9 cellular contexts compared by ENCODE assay signal in the genomic region with DNA sequence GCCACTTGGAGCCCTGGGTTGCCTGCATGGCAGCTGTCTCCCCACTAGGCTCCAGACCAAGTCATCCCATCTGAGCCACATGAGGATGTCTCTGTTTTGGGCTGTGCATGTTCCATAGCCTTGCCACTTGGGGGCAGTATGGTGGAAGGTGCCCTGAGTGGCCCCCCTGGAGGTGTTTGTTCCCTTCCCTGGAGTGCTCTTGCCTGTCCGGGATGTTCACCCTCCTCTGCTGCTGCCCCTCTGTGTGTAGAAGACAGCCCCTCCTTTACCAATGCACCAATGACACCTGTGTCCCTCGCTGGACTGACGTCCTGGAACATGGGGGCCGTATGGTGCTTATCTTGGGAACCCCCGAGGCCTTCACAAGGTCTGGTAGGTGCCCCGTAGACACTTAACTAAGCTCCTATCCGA.
DNase-seq lines count a peak whose midpoint lies in the region; ATAC-seq and TF ChIP-seq lines count a peak whose summit lies in the region.
"Had no signal": no experiment of that assay in that cellular context is flagged by ENCODE, and none has a peak within 500 bp of the region (broad histone marks: within the 10 kb centered on the region; RNA-seq: fewer than 3 reads in every experiment).

No MANE protein-coding gene starts in this region.

- H3K4me3 ChIP-seq in astrocyte of the cerebellum (ENCODE audit: low read depth, low read length) (no peak overlapping the region), psoas muscle (no peak overlapping the region)

- 75 to 92% (median 83%) methylated on average over 7 of the region's 7 CpGs for WGBS in psoas muscle, 3 donors

- ATAC-seq in HG03175 (IDR thresholded peaks at IDR 0.05; ENCODE audit: unreplicated experiment): peak; percentile 69
- ATAC-seq in psoas muscle: peak; percentile 13 to 60 (median 53)

- TF ChIP-seq CTCF in astrocyte of the cerebellum (IDR thresholded peaks at IDR 0.05; ENCODE audit: low read depth, low read length, missing control alignments) (peak; percentile 16), psoas muscle (IDR thresholded peaks at IDR 0.05) (peak; percentile 5)

- no peaks in the 10 kb centered on the region for H3K4me1 ChIP-seq in psoas muscle

- intact Hi-C loops in psoas muscle (cut with DNase I): no loop called here

- H3K36me3 ChIP-seq in psoas muscle (ENCODE audit: insufficient read depth in 1 of 2, low read depth in 1 of 2): peaks cover 0 to 34% of the 10 kb centered on the region in 2 donors

- no peak overlapping the region for H3K27ac ChIP-seq in psoas muscle

- DNase-seq in activated CD4-positive, alpha-beta T cell treated with anti-CD3 and anti-CD28 coated beads for 48 hours: peak; percentile 19
- no peak for DNase-seq in activated CD4-positive, alpha-beta T cell treated with anti-CD3 and anti-CD28 coated beads, Interleukin-2, amount 50 U/mL, for 48 hours
- no peak for DNase-seq in astrocyte of the cerebellum (ENCODE audit: low read depth)
- DNase-seq in psoas muscle: no peak
- no peak for DNase-seq in NK-92 treated with Interleukin-12 subunit alpha and Interleukin-12 subunit beta, amount 100 ng/mL, for 24 hours (lab: John Stamatoyannopoulos, UW)
- no peak for DNase-seq in T-helper 1 cell
- DNase-seq in glomerular visceral epithelial cell (ENCODE audit: extremely low spot score): no peak
- DNase-seq: GDM1 had no signal

- H3K27me3 ChIP-seq in psoas muscle (ENCODE audit: insufficient read depth in 3 of 3, low read length in 2 of 3): no peaks in the 10 kb centered on the region

- H3K9me3 ChIP-seq in psoas muscle: no peaks in the 10 kb centered on the region

- in situ Hi-C loops in astrocyte of the cerebellum (cut with HindIII; ENCODE audit: low sequenced_read_pairs): no loop called here
